Comparison of ENCODE assay signal across 37 cellular contexts in genomic region chr12:129196927-129197326, GRCh38.
"Had no signal": no experiment of that assay in that cellular context is flagged by ENCODE, and none has a peak within 500 bp of the region (broad histone marks: within the 10 kb centered on the region; RNA-seq: fewer than 3 reads in every experiment).

No MANE protein-coding gene starts in this region.

- H3K27me3 Mint-ChIP-seq: activated CD4-positive, alpha-beta memory T cell treated with anti-CD3 and anti-CD28 coated beads for 36 hours; activated CD4-positive, alpha-beta T cell treated with anti-CD3 and anti-CD28 coated beads, Interleukin-2, amount 10 ng/mL, durations not matched to agents 24 days and 14 days; activated CD8-positive, alpha-beta T cell treated with anti-CD3 and anti-CD28 coated beads for 36 hours; activated T-helper 17 cell treated with anti-CD3 and anti-CD28 coated beads, Interleukin-2, amount 50 U/mL, for 72 hours had no signal

- FAIRE-seq: astrocyte, TTC549 had no signal

- DNase-seq: activated B cell treated with CpG ODN at 0.5 μM for 24 hours; activated CD4-positive, alpha-beta memory T cell treated with anti-CD3 and anti-CD28 coated beads for 36 hours; activated CD4-positive, alpha-beta T cell treated with anti-CD3 and anti-CD28 coated beads for 4 hours; activated CD4-positive, alpha-beta T cell treated with anti-CD3 and anti-CD28 coated beads, Interleukin-2, amount 10 ng/mL, durations not matched to agents 24 days and 14 days; activated CD4-positive, alpha-beta T cell treated with anti-CD3 and anti-CD28 coated beads, Interleukin-2, amount 50 U/mL, for 1 hour; activated CD4-positive, alpha-beta T cell treated with anti-CD3 and anti-CD28 coated beads, Interleukin-2, amount 50 U/mL, for 4 hours; activated CD4-positive, CD25-positive, alpha-beta regulatory T cell treated with anti-CD3 and anti-CD28 coated beads, Interleukin-2, amount 50 U/mL, for 72 hours; activated CD8-positive, alpha-beta memory T cell treated with anti-CD3 and anti-CD28 coated beads, Interleukin-2, amount 50 U/mL, for 4 hours; activated CD8-positive, alpha-beta T cell treated with anti-CD3 and anti-CD28 coated beads for 36 hours; activated effector memory CD4-positive, alpha-beta T cell treated with anti-CD3 and anti-CD28 coated beads, Interleukin-2, amount 50 U/mL, for 16 hours; activated gamma-delta T cell treated with Interleukin-2 at 50 U/mL for 16 hours; activated naive CD4-positive, alpha-beta T cell; activated naive CD4-positive, alpha-beta T cell treated with anti-CD3 and anti-CD28 coated beads for 36 hours; activated naive CD4-positive, alpha-beta T cell treated with anti-CD3 and anti-CD28 coated beads, Interleukin-2, amount 50 U/mL, for 16 hours; activated naive CD8-positive, alpha-beta T cell treated with anti-CD3 and anti-CD28 coated beads for 36 hours; activated T-cell treated with anti-CD3 and anti-CD28 coated beads for 4 hours; activated T-cell treated with anti-CD3 and anti-CD28 coated beads, Interleukin-2, amount 50 U/mL, for 1 hour; activated T-cell treated with anti-CD3 and anti-CD28 coated beads, Interleukin-2, amount 50 U/mL, for 4 hours; activated T-cell treated with anti-CD3 and anti-CD28 coated beads, Interleukin-2, amount 50 U/mL, for 72 hours; adrenal gland; amniotic stem cell; aorta; body of pancreas; brain microvascular endothelial cell; central memory CD4-positive, alpha-beta T cell; T-helper 1 cell; T-helper 2 cell; T-helper 9 cell had no signal

- H3K4me3 Mint-ChIP-seq: activated B cell treated with CpG ODN at 0.5 μM for 24 hours; activated CD4-positive, alpha-beta memory T cell treated with anti-CD3 and anti-CD28 coated beads for 36 hours; activated CD4-positive, alpha-beta T cell treated with anti-CD3 and anti-CD28 coated beads, Interleukin-2, amount 10 ng/mL, durations not matched to agents 24 days and 14 days; activated CD8-positive, alpha-beta T cell treated with anti-CD3 and anti-CD28 coated beads for 36 hours; activated naive CD4-positive, alpha-beta T cell treated with anti-CD3 and anti-CD28 coated beads for 36 hours; activated naive CD8-positive, alpha-beta T cell treated with anti-CD3 and anti-CD28 coated beads for 36 hours; activated T-cell treated with anti-CD3 and anti-CD28 coated beads, Interleukin-2, amount 50 U/mL, for 4 hours; activated T-cell treated with anti-CD3 and anti-CD28 coated beads, Interleukin-2, amount 50 U/mL, for 72 hours; activated T-helper 1 cell treated with anti-CD3 and anti-CD28 coated beads, Interleukin-12 subunit alpha, Interleukin-12 subunit beta, Interleukin-2, Interleukin-4 antibody, amounts not matched to agents 30 ng/mL and 10 ng/mL and 1 ng/mL, durations not matched to agents 14 hours and 24 hours and 36 hours; activated T-helper 17 cell treated with anti-CD3 and anti-CD28 coated beads, Interleukin-2, amount 50 U/mL, for 72 hours; T-helper 1 cell treated with Interleukin-12 subunit alpha and Interleukin-12 subunit beta and Interleukin-4 antibody, amounts not matched to agents 30 μg/mL and 1 μg/mL, for 36 hours; T-helper 2 cell treated with Interferon-gamma antibody and Interleukin-4, amounts not matched to agents 5 μg/mL and 100 μg/mL, for 36 hours had no signal

- H3K4me1 ChIP-seq: adrenal gland, body of pancreas, breast epithelium had no signal

- H3K36me3 ChIP-seq: adrenal gland, brain microvascular endothelial cell, breast epithelium had no signal

- H3K27ac Mint-ChIP-seq: activated B cell treated with CpG ODN at 0.5 μM for 24 hours; activated CD4-positive, alpha-beta memory T cell treated with anti-CD3 and anti-CD28 coated beads for 36 hours; activated CD4-positive, alpha-beta T cell treated with anti-CD3 and anti-CD28 coated beads, Interleukin-2, amount 10 ng/mL, durations not matched to agents 24 days and 14 days; activated CD8-positive, alpha-beta T cell treated with anti-CD3 and anti-CD28 coated beads for 36 hours; activated naive CD4-positive, alpha-beta T cell treated with anti-CD3 and anti-CD28 coated beads for 36 hours; activated naive CD4-positive, alpha-beta T cell treated with anti-CD3 and anti-CD28 coated beads, Interleukin-2, amount 50 U/mL, for 72 hours; activated naive CD8-positive, alpha-beta T cell treated with anti-CD3 and anti-CD28 coated beads for 36 hours; activated T-cell treated with anti-CD3 and anti-CD28 coated beads, Interleukin-2, amount 50 U/mL, for 72 hours; activated T-helper 1 cell treated with anti-CD3 and anti-CD28 coated beads, Interleukin-12 subunit alpha, Interleukin-12 subunit beta, Interleukin-2, Interleukin-4 antibody, amounts not matched to agents 30 ng/mL and 10 ng/mL and 1 ng/mL, durations not matched to agents 14 hours and 24 hours and 36 hours; activated T-helper 17 cell treated with anti-CD3 and anti-CD28 coated beads, Interleukin-2, amount 50 U/mL, for 72 hours; T-helper 1 cell treated with Interleukin-12 subunit alpha and Interleukin-12 subunit beta and Interleukin-4 antibody, amounts not matched to agents 30 μg/mL and 1 μg/mL, for 36 hours; T-helper 2 cell treated with Interferon-gamma antibody and Interleukin-4, amounts not matched to agents 5 μg/mL and 100 μg/mL, for 36 hours had no signal

- H3K36me3 Mint-ChIP-seq: activated CD4-positive, alpha-beta memory T cell treated with anti-CD3 and anti-CD28 coated beads for 36 hours; activated naive CD8-positive, alpha-beta T cell treated with anti-CD3 and anti-CD28 coated beads for 36 hours had no signal

- H3K4me1 Mint-ChIP-seq: activated B cell treated with CpG ODN at 0.5 μM for 24 hours; activated CD4-positive, alpha-beta T cell treated with anti-CD3 and anti-CD28 coated beads, Interleukin-2, amount 10 ng/mL, durations not matched to agents 24 days and 14 days; activated naive CD8-positive, alpha-beta T cell treated with anti-CD3 and anti-CD28 coated beads for 36 hours; activated T-helper 17 cell treated with anti-CD3 and anti-CD28 coated beads, Interleukin-2, amount 50 U/mL, for 72 hours had no signal

- H3K9me3 ChIP-seq: adrenal gland, body of pancreas had no signal

- H3K27me3 ChIP-seq: adrenal gland, body of pancreas, brain microvascular endothelial cell, breast epithelium had no signal

- H3K27ac ChIP-seq: adrenal gland, body of pancreas, brain microvascular endothelial cell, breast epithelium, VCaP had no signal

- ATAC-seq: activated CD8-positive, alpha-beta T cell treated with anti-CD3 and anti-CD28 coated beads for 36 hours; activated naive CD4-positive, alpha-beta T cell treated with anti-CD3 and anti-CD28 coated beads, Interleukin-2, amount 50 U/mL, for 72 hours; activated T-cell treated with anti-CD3 and anti-CD28 coated beads, Interleukin-2, amount 50 U/mL, for 4 hours; activated T-cell treated with anti-CD3 and anti-CD28 coated beads, Interleukin-2, amount 50 U/mL, for 72 hours; activated T-helper 17 cell treated with anti-CD3 and anti-CD28 coated beads, Interleukin-2, amount 50 U/mL, for 72 hours; body of pancreas had no signal

- H3K4me3 ChIP-seq: adrenal gland, body of pancreas, breast epithelium had no signal
